9 cellular contexts compared by ENCODE assay signal in genomic region chr2:67799889-67800288, GRCh38.
"Had no signal": no experiment of that assay in that cellular context is flagged by ENCODE, and none has a peak within 500 bp of the region (broad histone marks: within the 10 kb centered on the region; RNA-seq: fewer than 3 reads in every experiment).

No MANE protein-coding gene starts in this region.

- H3K4me1 ChIP-seq: HAP-1 had no signal

- H3K27ac ChIP-seq: GM23248, HL-60 had no signal

- ATAC-seq: HCT116 had no signal

- H3K9me3 ChIP-seq: HAP-1 had no signal

- H3K4me3 ChIP-seq: GM23248, HAP-1 had no signal

- H3K36me3 ChIP-seq: HAP-1 had no signal

- H2AFZ ChIP-seq: GM23248 had no signal

- H3K9ac ChIP-seq: GM23248 had no signal

- DNase-seq: GM23248, GOT3, H7, HFFc6, IMR-90 had no signal

- FAIRE-seq: HTR-8/SVneo had no signal
